1 cellular context compared by ENCODE assay signal in genomic region chr12:53944907-53945847, GRCh38.
TF ChIP-seq lines count a peak whose summit lies in the region.

No MANE protein-coding gene starts in this region.

TF ChIP-seq in GM23338, 12 proteins besides CTCF, POLR2A, EP300 and RAD21:
- no peak for TF ChIP-seq ETS1 (IDR thresholded peaks at IDR 0.05)
- TF ChIP-seq, protein P1, sequence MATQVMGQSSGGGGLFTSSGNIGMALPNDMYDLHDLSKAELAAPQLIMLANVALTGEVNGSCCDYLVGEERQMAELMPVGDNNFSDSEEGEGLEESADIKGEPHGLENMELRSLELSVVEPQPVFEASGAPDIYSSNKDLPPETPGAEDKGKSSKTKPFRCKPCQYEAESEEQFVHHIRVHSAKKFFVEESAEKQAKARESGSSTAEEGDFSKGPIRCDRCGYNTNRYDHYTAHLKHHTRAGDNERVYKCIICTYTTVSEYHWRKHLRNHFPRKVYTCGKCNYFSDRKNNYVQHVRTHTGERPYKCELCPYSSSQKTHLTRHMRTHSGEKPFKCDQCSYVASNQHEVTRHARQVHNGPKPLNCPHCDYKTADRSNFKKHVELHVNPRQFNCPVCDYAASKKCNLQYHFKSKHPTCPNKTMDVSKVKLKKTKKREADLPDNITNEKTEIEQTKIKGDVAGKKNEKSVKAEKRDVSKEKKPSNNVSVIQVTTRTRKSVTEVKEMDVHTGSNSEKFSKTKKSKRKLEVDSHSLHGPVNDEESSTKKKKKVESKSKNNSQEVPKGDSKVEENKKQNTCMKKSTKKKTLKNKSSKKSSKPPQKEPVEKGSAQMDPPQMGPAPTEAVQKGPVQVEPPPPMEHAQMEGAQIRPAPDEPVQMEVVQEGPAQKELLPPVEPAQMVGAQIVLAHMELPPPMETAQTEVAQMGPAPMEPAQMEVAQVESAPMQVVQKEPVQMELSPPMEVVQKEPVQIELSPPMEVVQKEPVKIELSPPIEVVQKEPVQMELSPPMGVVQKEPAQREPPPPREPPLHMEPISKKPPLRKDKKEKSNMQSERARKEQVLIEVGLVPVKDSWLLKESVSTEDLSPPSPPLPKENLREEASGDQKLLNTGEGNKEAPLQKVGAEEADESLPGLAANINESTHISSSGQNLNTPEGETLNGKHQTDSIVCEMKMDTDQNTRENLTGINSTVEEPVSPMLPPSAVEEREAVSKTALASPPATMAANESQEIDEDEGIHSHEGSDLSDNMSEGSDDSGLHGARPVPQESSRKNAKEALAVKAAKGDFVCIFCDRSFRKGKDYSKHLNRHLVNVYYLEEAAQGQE (IDR thresholded peaks at IDR 0.05; ENCODE audit: unreplicated experiment), result peak; percentile 20
- no peak for TF ChIP-seq CREB1 (CRISPR knock-in tag; IDR thresholded peaks at IDR 0.05; ENCODE audit: low read depth)
- no peak for TF ChIP-seq ZNF331 (CRISPR knock-in tag; IDR thresholded peaks at IDR 0.05; ENCODE audit: low read depth)
- TF ChIP-seq, protein P2, sequence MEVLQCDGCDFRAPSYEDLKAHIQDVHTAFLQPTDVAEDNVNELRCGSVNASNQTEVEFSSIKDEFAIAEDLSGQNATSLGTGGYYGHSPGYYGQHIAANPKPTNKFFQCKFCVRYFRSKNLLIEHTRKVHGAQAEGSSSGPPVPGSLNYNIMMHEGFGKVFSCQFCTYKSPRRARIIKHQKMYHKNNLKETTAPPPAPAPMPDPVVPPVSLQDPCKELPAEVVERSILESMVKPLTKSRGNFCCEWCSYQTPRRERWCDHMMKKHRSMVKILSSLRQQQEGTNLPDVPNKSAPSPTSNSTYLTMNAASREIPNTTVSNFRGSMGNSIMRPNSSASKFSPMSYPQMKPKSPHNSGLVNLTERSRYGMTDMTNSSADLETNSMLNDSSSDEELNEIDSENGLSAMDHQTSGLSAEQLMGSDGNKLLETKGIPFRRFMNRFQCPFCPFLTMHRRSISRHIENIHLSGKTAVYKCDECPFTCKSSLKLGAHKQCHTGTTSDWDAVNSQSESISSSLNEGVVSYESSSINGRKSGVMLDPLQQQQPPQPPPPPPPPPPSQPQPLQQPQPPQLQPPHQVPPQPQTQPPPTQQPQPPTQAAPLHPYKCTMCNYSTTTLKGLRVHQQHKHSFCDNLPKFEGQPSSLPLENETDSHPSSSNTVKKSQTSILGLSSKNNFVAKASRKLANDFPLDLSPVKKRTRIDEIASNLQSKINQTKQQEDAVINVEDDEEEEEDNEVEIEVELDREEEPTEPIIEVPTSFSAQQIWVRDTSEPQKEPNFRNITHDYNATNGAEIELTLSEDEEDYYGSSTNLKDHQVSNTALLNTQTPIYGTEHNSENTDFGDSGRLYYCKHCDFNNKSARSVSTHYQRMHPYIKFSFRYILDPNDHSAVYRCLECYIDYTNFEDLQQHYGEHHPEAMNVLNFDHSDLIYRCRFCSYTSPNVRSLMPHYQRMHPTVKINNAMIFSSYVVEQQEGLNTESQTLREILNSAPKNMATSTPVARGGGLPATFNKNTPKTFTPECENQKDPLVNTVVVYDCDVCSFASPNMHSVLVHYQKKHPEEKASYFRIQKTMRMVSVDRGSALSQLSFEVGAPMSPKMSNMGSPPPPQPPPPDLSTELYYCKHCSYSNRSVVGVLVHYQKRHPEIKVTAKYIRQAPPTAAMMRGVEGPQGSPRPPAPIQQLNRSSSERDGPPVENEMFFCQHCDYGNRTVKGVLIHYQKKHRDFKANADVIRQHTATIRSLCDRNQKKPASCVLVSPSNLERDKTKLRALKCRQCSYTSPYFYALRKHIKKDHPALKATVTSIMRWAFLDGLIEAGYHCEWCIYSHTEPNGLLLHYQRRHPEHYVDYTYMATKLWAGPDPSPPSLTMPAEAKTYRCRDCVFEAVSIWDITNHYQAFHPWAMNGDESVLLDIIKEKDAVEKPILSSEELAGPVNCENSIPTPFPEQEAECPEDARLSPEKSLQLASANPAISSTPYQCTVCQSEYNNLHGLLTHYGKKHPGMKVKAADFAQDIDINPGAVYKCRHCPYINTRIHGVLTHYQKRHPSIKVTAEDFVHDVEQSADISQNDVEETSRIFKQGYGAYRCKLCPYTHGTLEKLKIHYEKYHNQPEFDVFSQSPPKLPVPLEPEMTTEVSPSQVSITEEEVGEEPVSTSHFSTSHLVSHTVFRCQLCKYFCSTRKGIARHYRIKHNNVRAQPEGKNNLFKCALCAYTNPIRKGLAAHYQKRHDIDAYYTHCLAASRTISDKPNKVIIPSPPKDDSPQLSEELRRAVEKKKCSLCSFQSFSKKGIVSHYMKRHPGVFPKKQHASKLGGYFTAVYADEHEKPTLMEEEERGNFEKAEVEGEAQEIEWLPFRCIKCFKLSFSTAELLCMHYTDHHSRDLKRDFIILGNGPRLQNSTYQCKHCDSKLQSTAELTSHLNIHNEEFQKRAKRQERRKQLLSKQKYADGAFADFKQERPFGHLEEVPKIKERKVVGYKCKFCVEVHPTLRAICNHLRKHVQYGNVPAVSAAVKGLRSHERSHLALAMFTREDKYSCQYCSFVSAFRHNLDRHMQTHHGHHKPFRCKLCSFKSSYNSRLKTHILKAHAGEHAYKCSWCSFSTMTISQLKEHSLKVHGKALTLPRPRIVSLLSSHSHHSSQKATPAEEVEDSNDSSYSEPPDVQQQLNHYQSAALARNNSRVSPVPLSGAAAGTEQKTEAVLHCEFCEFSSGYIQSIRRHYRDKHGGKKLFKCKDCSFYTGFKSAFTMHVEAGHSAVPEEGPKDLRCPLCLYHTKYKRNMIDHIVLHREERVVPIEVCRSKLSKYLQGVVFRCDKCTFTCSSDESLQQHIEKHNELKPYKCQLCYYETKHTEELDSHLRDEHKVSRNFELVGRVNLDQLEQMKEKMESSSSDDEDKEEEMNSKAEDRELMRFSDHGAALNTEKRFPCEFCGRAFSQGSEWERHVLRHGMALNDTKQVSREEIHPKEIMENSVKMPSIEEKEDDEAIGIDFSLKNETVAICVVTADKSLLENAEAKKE (CRISPR knock-in tag; IDR thresholded peaks at IDR 0.05), result no peak
- no peak for TF ChIP-seq JUNB (IDR thresholded peaks at IDR 0.05; ENCODE audit: unreplicated experiment)
- peak; percentile 95 for TF ChIP-seq EZH2phosphoT487 (IDR thresholded peaks at IDR 0.05; ENCODE audit: unreplicated experiment)
- no peak for TF ChIP-seq ZNF114 (CRISPR knock-in tag; IDR thresholded peaks at IDR 0.05)
- no peak for TF ChIP-seq NANOG (IDR thresholded peaks at IDR 0.05; ENCODE audit: borderline replicate concordance)
- peak; percentile 94 for TF ChIP-seq EZH2 (IDR thresholded peaks at IDR 0.05; ENCODE audit: low read depth, unreplicated experiment)
